Comparison of ENCODE assay signal across 8 cellular contexts in the genomic region with DNA sequence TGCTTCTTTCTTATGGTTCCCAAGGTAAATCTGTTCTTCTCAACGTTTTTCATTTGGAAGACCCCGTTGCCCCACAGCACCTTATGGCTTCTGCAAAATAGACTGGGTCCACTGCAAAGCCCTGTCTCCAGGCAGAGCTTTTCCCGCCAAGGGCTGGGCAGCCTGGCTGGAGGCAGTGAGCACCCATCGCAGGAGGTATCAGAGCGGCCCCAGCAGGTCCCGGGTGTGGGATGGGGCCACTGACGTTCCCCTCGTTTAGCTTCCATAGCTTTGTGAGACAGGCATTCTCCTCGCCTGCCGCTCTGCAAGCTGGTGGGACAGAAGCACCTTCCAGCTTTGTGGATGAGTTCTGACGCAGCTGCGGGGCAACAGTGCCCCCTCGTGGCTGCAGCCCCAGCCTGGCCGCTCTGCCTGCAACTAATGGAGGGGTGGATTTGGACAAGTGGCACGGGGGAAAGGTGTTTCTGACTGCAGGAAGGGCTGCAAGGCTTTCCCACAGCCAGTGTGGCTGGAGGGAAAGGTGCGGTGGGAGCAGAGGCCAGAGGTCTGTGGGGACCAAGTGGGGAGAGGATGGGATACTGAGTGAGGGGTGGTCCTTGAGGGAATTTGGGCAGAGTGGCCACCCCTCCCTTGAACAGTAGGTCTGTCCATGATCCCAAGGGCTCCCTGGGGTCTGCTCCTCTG.
A peak's percentile ranks its signal among the peaks of the same experiment; 100 is the strongest.
DNase-seq lines count a peak whose midpoint lies in the region; ATAC-seq and TF ChIP-seq lines count a peak whose summit lies in the region.

No MANE protein-coding gene starts in this region.

- DNase-seq in DMS79 (lab: John Stamatoyannopoulos, UW) = peak; percentile 6
- DNase-seq in HFF-Myc (ENCODE audit: extremely low read depth, low read depth) = peak; percentile 47
- peak; percentile 89 for DNase-seq in NCI-H510A treated with DMSO at 0.1 percent for 48 hours (lab: John Stamatoyannopoulos, UW)
- DNase-seq in activated CD4-positive, alpha-beta T cell treated with anti-CD3 and anti-CD28 coated beads, Interleukin-2, amount 50 U/mL, for 4 hours = peak; percentile 70 to 74
- DNase-seq in dorsolateral prefrontal cortex = peak; percentile 79 to 92 (median 88)
- peak; percentile 79 to 97 for DNase-seq in lower leg skin (ENCODE audit: low spot score in 2 of 2)
- DNase-seq in stimulated activated CD8-positive, alpha-beta memory T cell treated with anti-CD3 and anti-CD28 coated beads, Interleukin-12 subunit alpha, Interleukin-12 subunit beta, amount 100 ng/mL, for 1 hour (ENCODE audit: low read depth) = peak; percentile 67

- ATAC-seq in HG02884 (IDR thresholded peaks at IDR 0.05; ENCODE audit: unreplicated experiment) = no peak

- H3K4me3 ChIP-seq in HFF-Myc (replicated peaks; ENCODE audit: low read depth, low read length) (no peak overlapping the region), dorsolateral prefrontal cortex (peak overlapping the region in 3 of 59 donors; percentile 18 to 25 (median 24)), lower leg skin (ENCODE audit: low read depth, poor library complexity, severe bottlenecking) (no peak overlapping the region)

- no peak for TF ChIP-seq POLR2A in lower leg skin (IDR thresholded peaks at IDR 0.05)

- H3K27ac ChIP-seq in dorsolateral prefrontal cortex = peak overlapping the region in 1 of 59 donors; percentile 61

- 5 to 7% methylated on average over 10 to 15 of the region's 16 CpGs for WGBS in lower leg skin, 2 donors

- TF ChIP-seq CTCF in HFF-Myc (IDR thresholded peaks at IDR 0.05; ENCODE audit: low read depth, low read length, missing control alignments) = peak; percentile 99
- peak; percentile 86 to 100 (median 98) for TF ChIP-seq CTCF in dorsolateral prefrontal cortex (IDR thresholded peaks at IDR 0.05 in 54 of 56, conservative IDR thresholded peaks at IDR 0.05 in 2 of 56; ENCODE audit: low read depth in 1 of 56, partially characterized antibody in 56 of 56)
- peak in 2 of 3 donors; percentile 4 to 82 for TF ChIP-seq CTCF in lower leg skin (IDR thresholded peaks at IDR 0.05)

- H3K27me3 ChIP-seq in dorsolateral prefrontal cortex = peaks cover 0 to 5% (median 0%) of the 10 kb centered on the region in 45 donors

- intact Hi-C loops in dorsolateral prefrontal cortex (cut with DNase I) (loop anchor here (1.0 to 10.0 kb wide), 4 partner anchors 152 to 773 kb away; no protein-coding TSS in a partner anchor), lower leg skin (cut with DNase I; ENCODE audit: low total_unique reads) (loop anchor here (1.0 kb wide), 1 partner anchor 152 kb away; no protein-coding TSS in a partner anchor)

Comparison
In these comparisons a context has a peak if more than half of its experiments do, and no peak if none do; other contexts are left out.
1. DNase-seq: peak in every context shown above with its lines; median percentile 89 in NCI-H510A treated with DMSO at 0.1 percent for 48 hours; 88 in dorsolateral prefrontal cortex; 88 in lower leg skin; 72 in activated CD4-positive, alpha-beta T cell treated with anti-CD3 and anti-CD28 coated beads, Interleukin-2, amount 50 U/mL, for 4 hours; 67 in stimulated activated CD8-positive, alpha-beta memory T cell treated with anti-CD3 and anti-CD28 coated beads, Interleukin-12 subunit alpha, Interleukin-12 subunit beta, amount 100 ng/mL, for 1 hour; 47 in HFF-Myc; 6 in DMS79.
2. CTCF ChIP-seq: peak in every context shown above with its lines; median percentile 99 in HFF-Myc; 98 in dorsolateral prefrontal cortex; 43 in lower leg skin.